Comparison of ENCODE assay signal across 17 cellular contexts in the genomic region with DNA sequence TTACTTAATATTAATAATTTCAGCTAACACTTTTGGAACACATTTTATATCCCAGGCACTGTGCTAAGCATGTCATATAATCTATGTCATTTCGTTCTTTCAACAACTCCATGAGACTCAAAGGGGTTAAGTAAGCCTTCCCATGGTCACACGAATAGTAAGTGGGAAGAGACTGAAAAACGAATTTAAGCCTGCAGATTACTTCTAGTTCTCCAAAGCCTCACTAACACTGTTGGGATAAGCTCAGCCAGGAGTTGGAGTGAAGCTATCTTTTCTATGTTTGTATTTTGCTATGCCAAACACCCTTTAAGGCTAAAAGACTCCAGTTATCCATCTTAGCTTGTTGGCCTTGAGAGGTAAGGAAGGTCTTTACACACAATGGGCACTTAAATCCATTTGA.
"Had no signal": no experiment of that assay in that cellular context is flagged by ENCODE, and none has a peak within 500 bp of the region (broad histone marks: within the 10 kb centered on the region; RNA-seq: fewer than 3 reads in every experiment).

No MANE protein-coding gene starts in this region.

- H3K4me3 ChIP-seq: dorsolateral prefrontal cortex, esophagus muscularis mucosa, lower lobe of right lung, right atrium auricular region, skin epidermis had no signal

- H3K9me3 ChIP-seq: esophagus muscularis mucosa, lower lobe of right lung, right atrium auricular region had no signal

- H3K36me3 ChIP-seq: esophagus muscularis mucosa, lower lobe of right lung, right atrium auricular region had no signal

- DNase-seq: activated CD4-positive, alpha-beta T cell treated with anti-CD3 and anti-CD28 coated beads for 48 hours; activated CD8-positive, alpha-beta memory T cell treated with anti-CD3 and anti-CD28 coated beads, Interleukin-2, amount 50 U/mL, for 48 hours; activated gamma-delta T cell treated with Interleukin-2 at 50 U/mL for 16 hours; activated T-cell treated with anti-CD3 and anti-CD28 coated beads, Interleukin-2, amount 50 U/mL, for 72 hours; amniotic stem cell; dorsolateral prefrontal cortex; glutamatergic neuron; left cardiac atrium; lower lobe of right lung; naive thymus-derived CD8-positive, alpha-beta T cell; stimulated activated CD4-positive, alpha-beta T cell treated with anti-CD3 and anti-CD28 coated beads, Interleukin-4, amount 100 ng/mL, for 4 hours; stimulated activated CD8-positive, alpha-beta memory T cell treated with anti-CD3 and anti-CD28 coated beads, Interleukin-4, amount 100 ng/mL, for 48 hours; stimulated activated naive CD4-positive, alpha-beta T cell treated with Interleukin-2 at 50 U/mL for 16 hours; substantia nigra had no signal

- H3K27me3 ChIP-seq: esophagus muscularis mucosa, right atrium auricular region had no signal

- H3K27ac ChIP-seq: dorsolateral prefrontal cortex, lower lobe of right lung, right atrium auricular region had no signal
